14 cellular contexts compared by ENCODE assay signal in genomic region chr4:69115151-69115850, GRCh38. TPM values are rescaled to one million over a fixed set of nuclear protein-coding genes. Genes with fewer than 3 reads are reported as not detected.
"Had no signal": no experiment of that assay in that cellular context is flagged by ENCODE, and none has a peak within 500 bp of the region (broad histone marks: within the 10 kb centered on the region; RNA-seq: fewer than 3 reads in every experiment).

No MANE protein-coding gene starts in this region.

RNA-seq across cellular contexts. Expression of gene UGT2B7, which starts 19.0 kb away (rescaled TPM):
- total RNA-seq: activated B cell treated with CpG ODN at 0.5 μM for 24 hours; activated CD4-positive, alpha-beta memory T cell treated with anti-CD3 and anti-CD28 coated beads for 36 hours; activated CD4-positive, alpha-beta T cell treated with anti-CD3 and anti-CD28 coated beads, Interleukin-2, amount 10 ng/mL, durations not matched to agents 24 days and 14 days; activated CD8-positive, alpha-beta memory T cell treated with anti-CD3 and anti-CD28 coated beads for 36 hours; activated CD8-positive, alpha-beta T cell treated with anti-CD3 and anti-CD28 coated beads for 36 hours; activated naive CD8-positive, alpha-beta T cell treated with anti-CD3 and anti-CD28 coated beads, Interleukin-2, amount 10 ng/mL, durations not matched to agents 7 days and 5 days; activated T-cell treated with anti-CD3 and anti-CD28 coated beads, Interleukin-2, amount 50 U/mL, for 72 hours; activated T-helper 1 cell treated with anti-CD3 and anti-CD28 coated beads, Interleukin-12 subunit alpha, Interleukin-12 subunit beta, Interleukin-2, Interleukin-4 antibody, amounts not matched to agents 30 ng/mL and 10 ng/mL and 1 ng/mL, durations not matched to agents 14 hours and 24 hours and 36 hours; activated T-helper 17 cell treated with anti-CD3 and anti-CD28 coated beads, Interleukin-2, amount 50 U/mL, for 72 hours; ascending aorta; cardiac muscle cell; T-helper 1 cell treated with Interleukin-12 subunit alpha and Interleukin-12 subunit beta and Interleukin-4 antibody, amounts not matched to agents 30 ng/mL and 1 ng/mL, for 36 hours; T-helper 17 cell; T-helper 2 cell treated with Interferon-gamma antibody and Interleukin-4, amounts not matched to agents 100 ng/mL and 5 ng/mL, for 36 hours had no signal
- polyA plus RNA-seq: cardiac muscle cell had no signal
